ENCODE assay signal across 28 cellular contexts in genomic region chr14:38696925-38697324, GRCh38.
"Had no signal": no experiment of that assay in that cellular context is flagged by ENCODE, and none has a peak within 500 bp of the region (broad histone marks: within the 10 kb centered on the region; RNA-seq: fewer than 3 reads in every experiment).

No MANE protein-coding gene starts in this region.

- H3K27ac ChIP-seq: colonic mucosa, coronary artery, dorsolateral prefrontal cortex, epithelial cell of prostate, esophagus muscularis mucosa, esophagus squamous epithelium, foreskin keratinocyte, gastrocnemius medialis, gastroesophageal sphincter, heart left ventricle, heart right ventricle had no signal

- H3K4me1 ChIP-seq: colonic mucosa, esophagus muscularis mucosa, esophagus squamous epithelium, foreskin keratinocyte, gastrocnemius medialis, gastroesophageal sphincter, heart left ventricle, heart right ventricle had no signal

- H3K27me3 ChIP-seq: colonic mucosa, dorsolateral prefrontal cortex, esophagus muscularis mucosa, esophagus squamous epithelium, foreskin keratinocyte, gastrocnemius medialis, gastroesophageal sphincter, heart left ventricle, heart right ventricle had no signal

- H3K4me3 ChIP-seq: colonic mucosa, coronary artery, dorsolateral prefrontal cortex, esophagus muscularis mucosa, esophagus squamous epithelium, gastrocnemius medialis, gastroesophageal sphincter, heart left ventricle, heart right ventricle had no signal

- H3K9me3 ChIP-seq: colonic mucosa, esophagus squamous epithelium had no signal

- H3K36me3 ChIP-seq: colonic mucosa, esophagus muscularis mucosa, esophagus squamous epithelium, gastrocnemius medialis, gastroesophageal sphincter, heart left ventricle, heart right ventricle had no signal

- H3K4me3 Mint-ChIP-seq: dendritic cell treated with granulocyte-macrophage colony-stimulating factor and Interleukin-4, amounts not matched to agents 40 ng/mL and 50 ng/mL, for 4 days; effector memory CD8-positive, alpha-beta T cell had no signal

- FAIRE-seq: colon, endometrium, endothelial cell of umbilical vein, frontal cortex had no signal

- DNase-seq: colonic mucosa; cortex of kidney; dermis blood vessel endothelial cell; dorsolateral prefrontal cortex; effector CD4-positive, alpha-beta T cell; effector CD8-positive, alpha-beta T cell; effector memory CD4-positive, alpha-beta T cell; effector memory CD8-positive, alpha-beta T cell; erythroblast; esophagus squamous epithelium; foreskin fibroblast; foreskin keratinocyte; foreskin melanocyte; gastrocnemius medialis; glutamatergic neuron; head of caudate nucleus; heart left ventricle; heart right ventricle had no signal

- H3K27me3 Mint-ChIP-seq: dendritic cell treated with granulocyte-macrophage colony-stimulating factor and Interleukin-4, amounts not matched to agents 40 ng/mL and 50 ng/mL, for 4 days; effector memory CD8-positive, alpha-beta T cell had no signal

- ATAC-seq: effector memory CD8-positive, alpha-beta T cell; esophagus mucosa; foreskin keratinocyte; gastrocnemius medialis; gastroesophageal sphincter; heart left ventricle; heart right ventricle had no signal

- H3K27ac Mint-ChIP-seq: dendritic cell treated with granulocyte-macrophage colony-stimulating factor and Interleukin-4, amounts not matched to agents 40 ng/mL and 50 ng/mL, for 4 days; effector memory CD8-positive, alpha-beta T cell had no signal
